Comparison of ENCODE assay signal across 13 cellular contexts in genomic region chr11:47328449-47329390, GRCh38. TPM values are rescaled to one million over a fixed set of nuclear protein-coding genes. Genes with fewer than 3 reads are reported as not detected.
DNase-seq lines count a peak whose midpoint lies in the region; ATAC-seq lines count a peak whose summit lies in the region.
"Had no signal": no experiment of that assay in that cellular context is flagged by ENCODE, and none has a peak within 500 bp of the region (broad histone marks: within the 10 kb centered on the region; RNA-seq: fewer than 3 reads in every experiment).

No MANE protein-coding gene starts in this region.

- ATAC-seq in HG02852 (IDR thresholded peaks at IDR 0.05; ENCODE audit: unreplicated experiment): peak; percentile 51
- ATAC-seq in activated naive CD8-positive, alpha-beta T cell treated with anti-CD3 and anti-CD28 coated beads, Interleukin-2, amount 50 U/mL, for 24 hours: no peak
- peak; percentile 63 to 78 for ATAC-seq in stimulated activated naive B cell treated with anti-CD40 and anti-IgM and Interleukin-4, amounts not matched to agents 10 μg/mL and 1 μg/mL and 100 μg/mL, for 72 hours (replicated peaks)

- H3K27me3 Mint-ChIP-seq in activated naive CD4-positive, alpha-beta T cell treated with anti-CD3 and anti-CD28 coated beads, Interleukin-2, amount 10 ng/mL, durations not matched to agents 7 days and 5 days: no peaks in the 10 kb centered on the region
- H3K27me3 Mint-ChIP-seq in activated naive CD8-positive, alpha-beta T cell treated with anti-CD3 and anti-CD28 coated beads, Interleukin-2, amount 50 U/mL, for 24 hours: no peaks in the 10 kb centered on the region
- H3K27me3 Mint-ChIP-seq in stimulated activated naive B cell treated with anti-CD40 and anti-IgM and Interleukin-4, amounts not matched to agents 10 μg/mL and 1 μg/mL and 100 μg/mL, for 72 hours: no peaks in the 10 kb centered on the region
- H3K27me3 Mint-ChIP-seq in activated CD4-positive, alpha-beta T cell treated with anti-CD3 and anti-CD28 coated beads, Interleukin-2, amount 10 ng/mL, durations not matched to agents 24 days and 14 days: no peaks in the 10 kb centered on the region

- H3K9me3 Mint-ChIP-seq in activated naive CD4-positive, alpha-beta T cell treated with anti-CD3 and anti-CD28 coated beads, Interleukin-2, amount 10 ng/mL, durations not matched to agents 7 days and 5 days: no peaks in the 10 kb centered on the region
- no peaks in the 10 kb centered on the region for H3K9me3 Mint-ChIP-seq in activated naive CD8-positive, alpha-beta T cell treated with anti-CD3 and anti-CD28 coated beads, Interleukin-2, amount 50 U/mL, for 24 hours
- no peaks in the 10 kb centered on the region for H3K9me3 Mint-ChIP-seq in stimulated activated naive B cell treated with anti-CD40 and anti-IgM and Interleukin-4, amounts not matched to agents 10 μg/mL and 1 μg/mL and 100 μg/mL, for 72 hours
- no peaks in the 10 kb centered on the region for H3K9me3 Mint-ChIP-seq in activated CD4-positive, alpha-beta T cell treated with anti-CD3 and anti-CD28 coated beads, Interleukin-2, amount 10 ng/mL, durations not matched to agents 24 days and 14 days

- no peaks in the 10 kb centered on the region for H3K4me1 Mint-ChIP-seq in activated naive CD4-positive, alpha-beta T cell treated with anti-CD3 and anti-CD28 coated beads, Interleukin-2, amount 10 ng/mL, durations not matched to agents 7 days and 5 days
- no peaks in the 10 kb centered on the region for H3K4me1 Mint-ChIP-seq in activated naive CD8-positive, alpha-beta T cell treated with anti-CD3 and anti-CD28 coated beads, Interleukin-2, amount 50 U/mL, for 24 hours
- peaks cover 14 to 20% of the 10 kb centered on the region in 2 donors for H3K4me1 Mint-ChIP-seq in stimulated activated naive B cell treated with anti-CD40 and anti-IgM and Interleukin-4, amounts not matched to agents 10 μg/mL and 1 μg/mL and 100 μg/mL, for 72 hours
- no peaks in the 10 kb centered on the region for H3K4me1 Mint-ChIP-seq in activated CD4-positive, alpha-beta T cell treated with anti-CD3 and anti-CD28 coated beads, Interleukin-2, amount 10 ng/mL, durations not matched to agents 24 days and 14 days

- CTCF ChIA-PET in activated naive CD4-positive, alpha-beta T cell treated with anti-CD3 and anti-CD28 coated beads, Interleukin-2, amount 10 ng/mL, durations not matched to agents 7 days and 5 days (lab: Charles Lee): no interaction called here

- H3K4me3 Mint-ChIP-seq in activated naive CD4-positive, alpha-beta T cell treated with anti-CD3 and anti-CD28 coated beads, Interleukin-2, amount 10 ng/mL, durations not matched to agents 7 days and 5 days: no peak overlapping the region
- H3K4me3 Mint-ChIP-seq in activated naive CD8-positive, alpha-beta T cell treated with anti-CD3 and anti-CD28 coated beads, Interleukin-2, amount 50 U/mL, for 24 hours: no peak overlapping the region
- no peak overlapping the region for H3K4me3 Mint-ChIP-seq in stimulated activated naive B cell treated with anti-CD40 and anti-IgM and Interleukin-4, amounts not matched to agents 10 μg/mL and 1 μg/mL and 100 μg/mL, for 72 hours
- H3K4me3 Mint-ChIP-seq in activated CD4-positive, alpha-beta T cell treated with anti-CD3 and anti-CD28 coated beads, Interleukin-2, amount 10 ng/mL, durations not matched to agents 24 days and 14 days: no peak overlapping the region

- intact Hi-C loops in activated CD4-positive, alpha-beta T cell treated with anti-CD3 and anti-CD28 coated beads, Interleukin-2, amount 10 ng/mL, durations not matched to agents 24 days and 14 days (cut with micrococcal nuclease): no loop called here

- H3K36me3 Mint-ChIP-seq in activated naive CD4-positive, alpha-beta T cell treated with anti-CD3 and anti-CD28 coated beads, Interleukin-2, amount 10 ng/mL, durations not matched to agents 7 days and 5 days: peaks cover 30% of the 10 kb centered on the region
- H3K36me3 Mint-ChIP-seq in activated naive CD8-positive, alpha-beta T cell treated with anti-CD3 and anti-CD28 coated beads, Interleukin-2, amount 50 U/mL, for 24 hours (ENCODE audit: low read depth): peaks cover 13% of the 10 kb centered on the region
- H3K36me3 Mint-ChIP-seq in stimulated activated naive B cell treated with anti-CD40 and anti-IgM and Interleukin-4, amounts not matched to agents 10 μg/mL and 1 μg/mL and 100 μg/mL, for 72 hours: peaks cover 28 to 38% of the 10 kb centered on the region in 2 donors
- H3K36me3 Mint-ChIP-seq in activated CD4-positive, alpha-beta T cell treated with anti-CD3 and anti-CD28 coated beads, Interleukin-2, amount 10 ng/mL, durations not matched to agents 24 days and 14 days (ENCODE audit: low read depth): peaks cover 33% of the 10 kb centered on the region

- peak overlapping the region; percentile 63 for H3K27ac Mint-ChIP-seq in activated naive CD4-positive, alpha-beta T cell treated with anti-CD3 and anti-CD28 coated beads, Interleukin-2, amount 10 ng/mL, durations not matched to agents 7 days and 5 days
- peak overlapping the region; percentile 42 for H3K27ac Mint-ChIP-seq in activated naive CD8-positive, alpha-beta T cell treated with anti-CD3 and anti-CD28 coated beads, Interleukin-2, amount 50 U/mL, for 24 hours
- peak overlapping the region; percentile 87 for H3K27ac Mint-ChIP-seq in stimulated activated naive B cell treated with anti-CD40 and anti-IgM and Interleukin-4, amounts not matched to agents 10 μg/mL and 1 μg/mL and 100 μg/mL, for 72 hours
- no peak overlapping the region for H3K27ac Mint-ChIP-seq in activated CD4-positive, alpha-beta T cell treated with anti-CD3 and anti-CD28 coated beads, Interleukin-2, amount 10 ng/mL, durations not matched to agents 24 days and 14 days

- no peak for DNase-seq in activated naive CD4-positive, alpha-beta T cell treated with anti-CD3 and anti-CD28 coated beads, Interleukin-2, amount 10 ng/mL, durations not matched to agents 7 days and 5 days
- DNase-seq in activated naive CD4-positive, alpha-beta T cell treated with Interleukin-2 at 50 U/mL for 16 hours: no peak
- no peak for DNase-seq in activated naive CD8-positive, alpha-beta T cell treated with anti-CD3 and anti-CD28 coated beads, Interleukin-2, amount 50 U/mL, for 24 hours
- peak; percentile 23 for DNase-seq in stimulated activated naive B cell treated with anti-CD40 and anti-IgM and Interleukin-4, amounts not matched to agents 10 μg/mL and 1 μg/mL and 100 μg/mL, for 72 hours
- DNase-seq in activated CD8-positive, alpha-beta memory T cell treated with anti-CD3 and anti-CD28 coated beads for 24 hours: no peak
- no peak for DNase-seq in activated CD4-positive, alpha-beta T cell treated with anti-CD3 and anti-CD28 coated beads for 1 hour
- DNase-seq in activated CD4-positive, alpha-beta T cell treated with anti-CD3 and anti-CD28 coated beads, Interleukin-2, amount 10 ng/mL, durations not matched to agents 24 days and 14 days: no peak
- DNase-seq: ACHN; left cardiac atrium; NCI-H2171 treated with DMSO at 0.1 percent for 48 hours; stimulated activated CD8-positive, alpha-beta memory T cell treated with anti-CD3 and anti-CD28 coated beads, Interleukin-4, amount 100 ng/mL, for 48 hours had no signal

RNA-seq across cellular contexts. Expression of gene MYBPC3, which starts 23.8 kb away (rescaled TPM):
- not detected in 2 replicates for total RNA-seq in activated CD4-positive, alpha-beta T cell treated with anti-CD3 and anti-CD28 coated beads, Interleukin-2, amount 10 ng/mL, durations not matched to agents 24 days and 14 days
- total RNA-seq: epithelial cell of proximal tubule had no signal

RNA-seq across cellular contexts. Expression of gene SPI1, which starts 49.6 kb away (rescaled TPM):
- not detected in 2 replicates for total RNA-seq in activated CD4-positive, alpha-beta T cell treated with anti-CD3 and anti-CD28 coated beads, Interleukin-2, amount 10 ng/mL, durations not matched to agents 24 days and 14 days
- total RNA-seq: epithelial cell of proximal tubule had no signal

RNA-seq across cellular contexts. Expression of gene MADD, which starts 58.8 kb away (rescaled TPM):
- total RNA-seq in activated CD4-positive, alpha-beta T cell treated with anti-CD3 and anti-CD28 coated beads, Interleukin-2, amount 10 ng/mL, durations not matched to agents 24 days and 14 days: 78.5 and 80.7 TPM in 2 replicates
